1 cellular context compared by ENCODE assay signal in the genomic region with DNA sequence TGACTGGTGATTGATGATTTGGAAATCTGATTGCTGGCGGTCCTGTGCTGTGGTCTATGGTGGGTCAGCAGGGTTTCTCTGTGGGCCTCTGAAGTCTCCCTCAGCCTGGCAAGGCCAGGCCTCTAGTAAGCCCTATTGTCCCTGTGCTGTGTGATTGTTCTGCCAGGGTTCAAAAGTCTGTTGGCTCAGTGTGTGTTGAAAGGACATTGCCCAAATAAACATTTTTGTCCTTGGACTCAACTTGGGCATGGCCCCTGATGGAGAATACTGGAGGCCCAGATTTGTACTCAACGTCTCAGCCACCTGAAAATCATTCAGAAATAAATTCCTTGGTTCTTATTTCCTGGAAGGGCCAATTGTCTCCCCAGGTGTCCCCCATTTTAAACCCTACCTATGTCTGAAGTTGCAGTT.
A peak's percentile ranks its signal among the peaks of the same experiment; 100 is the strongest.
TF ChIP-seq lines count a peak whose summit lies in the region.

No MANE protein-coding gene starts in this region.

TF ChIP-seq in liver, 16 proteins besides CTCF, POLR2A, EP300 and RAD21 (continued from another document):
- TF ChIP-seq, protein P1, sequence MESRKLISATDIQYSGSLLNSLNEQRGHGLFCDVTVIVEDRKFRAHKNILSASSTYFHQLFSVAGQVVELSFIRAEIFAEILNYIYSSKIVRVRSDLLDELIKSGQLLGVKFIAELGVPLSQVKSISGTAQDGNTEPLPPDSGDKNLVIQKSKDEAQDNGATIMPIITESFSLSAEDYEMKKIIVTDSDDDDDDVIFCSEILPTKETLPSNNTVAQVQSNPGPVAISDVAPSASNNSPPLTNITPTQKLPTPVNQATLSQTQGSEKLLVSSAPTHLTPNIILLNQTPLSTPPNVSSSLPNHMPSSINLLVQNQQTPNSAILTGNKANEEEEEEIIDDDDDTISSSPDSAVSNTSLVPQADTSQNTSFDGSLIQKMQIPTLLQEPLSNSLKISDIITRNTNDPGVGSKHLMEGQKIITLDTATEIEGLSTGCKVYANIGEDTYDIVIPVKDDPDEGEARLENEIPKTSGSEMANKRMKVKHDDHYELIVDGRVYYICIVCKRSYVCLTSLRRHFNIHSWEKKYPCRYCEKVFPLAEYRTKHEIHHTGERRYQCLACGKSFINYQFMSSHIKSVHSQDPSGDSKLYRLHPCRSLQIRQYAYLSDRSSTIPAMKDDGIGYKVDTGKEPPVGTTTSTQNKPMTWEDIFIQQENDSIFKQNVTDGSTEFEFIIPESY (IDR thresholded peaks at IDR 0.05), result peak; percentile 60
- TF ChIP-seq FOXA2 (IDR thresholded peaks at IDR 0.05), result peak; percentile 80
- TF ChIP-seq GABPA (IDR thresholded peaks at IDR 0.05 in 1 of 2, conservative IDR thresholded peaks at IDR 0.05 in 1 of 2), result no peak
- peak; percentile 21 for TF ChIP-seq FOXA1 (IDR thresholded peaks at IDR 0.05)
- TF ChIP-seq EGR1 (IDR thresholded peaks at IDR 0.05; ENCODE audit: low read depth in 2 of 2), result no peak
- TF ChIP-seq, protein P2, sequence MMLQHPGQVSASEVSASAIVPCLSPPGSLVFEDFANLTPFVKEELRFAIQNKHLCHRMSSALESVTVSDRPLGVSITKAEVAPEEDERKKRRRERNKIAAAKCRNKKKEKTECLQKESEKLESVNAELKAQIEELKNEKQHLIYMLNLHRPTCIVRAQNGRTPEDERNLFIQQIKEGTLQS (IDR thresholded peaks at IDR 0.05), result peak; percentile 57
- TF ChIP-seq, protein P3, sequence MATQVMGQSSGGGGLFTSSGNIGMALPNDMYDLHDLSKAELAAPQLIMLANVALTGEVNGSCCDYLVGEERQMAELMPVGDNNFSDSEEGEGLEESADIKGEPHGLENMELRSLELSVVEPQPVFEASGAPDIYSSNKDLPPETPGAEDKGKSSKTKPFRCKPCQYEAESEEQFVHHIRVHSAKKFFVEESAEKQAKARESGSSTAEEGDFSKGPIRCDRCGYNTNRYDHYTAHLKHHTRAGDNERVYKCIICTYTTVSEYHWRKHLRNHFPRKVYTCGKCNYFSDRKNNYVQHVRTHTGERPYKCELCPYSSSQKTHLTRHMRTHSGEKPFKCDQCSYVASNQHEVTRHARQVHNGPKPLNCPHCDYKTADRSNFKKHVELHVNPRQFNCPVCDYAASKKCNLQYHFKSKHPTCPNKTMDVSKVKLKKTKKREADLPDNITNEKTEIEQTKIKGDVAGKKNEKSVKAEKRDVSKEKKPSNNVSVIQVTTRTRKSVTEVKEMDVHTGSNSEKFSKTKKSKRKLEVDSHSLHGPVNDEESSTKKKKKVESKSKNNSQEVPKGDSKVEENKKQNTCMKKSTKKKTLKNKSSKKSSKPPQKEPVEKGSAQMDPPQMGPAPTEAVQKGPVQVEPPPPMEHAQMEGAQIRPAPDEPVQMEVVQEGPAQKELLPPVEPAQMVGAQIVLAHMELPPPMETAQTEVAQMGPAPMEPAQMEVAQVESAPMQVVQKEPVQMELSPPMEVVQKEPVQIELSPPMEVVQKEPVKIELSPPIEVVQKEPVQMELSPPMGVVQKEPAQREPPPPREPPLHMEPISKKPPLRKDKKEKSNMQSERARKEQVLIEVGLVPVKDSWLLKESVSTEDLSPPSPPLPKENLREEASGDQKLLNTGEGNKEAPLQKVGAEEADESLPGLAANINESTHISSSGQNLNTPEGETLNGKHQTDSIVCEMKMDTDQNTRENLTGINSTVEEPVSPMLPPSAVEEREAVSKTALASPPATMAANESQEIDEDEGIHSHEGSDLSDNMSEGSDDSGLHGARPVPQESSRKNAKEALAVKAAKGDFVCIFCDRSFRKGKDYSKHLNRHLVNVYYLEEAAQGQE (IDR thresholded peaks at IDR 0.05), result peak; percentile 40
- TF ChIP-seq SP1 (IDR thresholded peaks at IDR 0.05), result peak; percentile 68
- TF ChIP-seq, protein P4, sequence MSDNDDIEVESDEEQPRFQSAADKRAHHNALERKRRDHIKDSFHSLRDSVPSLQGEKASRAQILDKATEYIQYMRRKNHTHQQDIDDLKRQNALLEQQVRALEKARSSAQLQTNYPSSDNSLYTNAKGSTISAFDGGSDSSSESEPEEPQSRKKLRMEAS (IDR thresholded peaks at IDR 0.05), result peak; percentile 75
- TF ChIP-seq NR2F2 (IDR thresholded peaks at IDR 0.05), result peak; percentile 48
- peak; percentile 81 to 88 for TF ChIP-seq RXRA (IDR thresholded peaks at IDR 0.05)
